16 cellular contexts compared by ENCODE assay signal in genomic region chr18:48361801-48362200, GRCh38. TPM values are rescaled to one million over a fixed set of nuclear protein-coding genes. Genes with fewer than 3 reads are reported as not detected.
A peak's percentile ranks its signal among the peaks of the same experiment; 100 is the strongest.
DNase-seq lines count a peak whose midpoint lies in the region; ATAC-seq, FAIRE-seq and TF ChIP-seq lines count a peak whose summit lies in the region.
"Had no signal": no experiment of that assay in that cellular context is flagged by ENCODE, and none has a peak within 500 bp of the region (broad histone marks: within the 10 kb centered on the region; RNA-seq: fewer than 3 reads in every experiment).

No MANE protein-coding gene starts in this region.

- no peak overlapping the region for H3K9ac ChIP-seq in keratinocyte (ENCODE audit: control insufficient read depth, extremely low read depth, insufficient read depth, low read length)
- H3K9ac ChIP-seq: BLaER1 treated with 17β-estradiol and CSF1 and Interleukin-3, amounts not matched to agents 10 nM and 100 nM had no signal

- H3K27me3 Mint-ChIP-seq in MCF 10A (ENCODE audit: insufficient read depth, unreplicated experiment) = no peaks in the 10 kb centered on the region
- H3K27me3 Mint-ChIP-seq: CD4-positive, CD25-positive, alpha-beta regulatory T cell had no signal

- TF ChIP-seq CTCF in breast epithelium (IDR thresholded peaks at IDR 0.05) (no peak), MCF 10A (IDR thresholded peaks at IDR 0.05; ENCODE audit: unreplicated experiment) (no peak), coronary artery (IDR thresholded peaks at IDR 0.05) (no peak), keratinocyte (optimal IDR thresholded peaks at IDR 0.05 in 1 of 3, IDR thresholded peaks at IDR 0.05 in 1 of 3, conservative IDR thresholded peaks at IDR 0.05 in 1 of 3; ENCODE audit: extremely low read depth in 1 of 3, insufficient read depth in 2 of 3, low read length in 3 of 3) (no peak), vagina (IDR thresholded peaks at IDR 0.05) (no peak)

- H3K27ac Mint-ChIP-seq in MCF 10A (ENCODE audit: low read depth, unreplicated experiment) = no peak overlapping the region
- H3K27ac Mint-ChIP-seq: CD4-positive, CD25-positive, alpha-beta regulatory T cell had no signal

- peak overlapping the region; percentile 9 to 40 for H3K27ac ChIP-seq in breast epithelium
- H3K27ac ChIP-seq in coronary artery = no peak overlapping the region
- no peak overlapping the region for H3K27ac ChIP-seq in keratinocyte (ENCODE audit: control insufficient read depth, insufficient read depth, low read length)
- H3K27ac ChIP-seq in vagina = no peak overlapping the region
- H3K27ac ChIP-seq: BLaER1 treated with 17β-estradiol and CSF1 and Interleukin-3, amounts not matched to agents 10 nM and 100 nM had no signal

- intact Hi-C loops in breast epithelium (cut with DNase I; ENCODE audit: low total_unique reads) (no loop called here), MCF 10A (cut with micrococcal nuclease) (no loop called here), vagina (cut with DNase I) (no loop called here)

- no peak for FAIRE-seq in keratinocyte (lab: Jason Lieb, UNC)
- FAIRE-seq: HepG2, HTR-8/SVneo had no signal

- no peaks in the 10 kb centered on the region for H3K27me3 ChIP-seq in breast epithelium
- H3K27me3 ChIP-seq in keratinocyte (ENCODE audit: control insufficient read depth, extremely low read depth, insufficient read depth, low read length) = no peaks in the 10 kb centered on the region
- no peaks in the 10 kb centered on the region for H3K27me3 ChIP-seq in vagina
- H3K27me3 ChIP-seq: BLaER1 treated with 17β-estradiol and CSF1 and Interleukin-3, amounts not matched to agents 10 nM and 100 nM had no signal

- peaks cover 4% of the 10 kb centered on the region for H3K4me1 Mint-ChIP-seq in MCF 10A (ENCODE audit: insufficient read depth, unreplicated experiment)
- H3K4me1 Mint-ChIP-seq: CD4-positive, CD25-positive, alpha-beta regulatory T cell had no signal

- DNase-seq in breast epithelium (ENCODE audit: low spot score in 2 of 2) (no peak), MCF 10A (ENCODE audit: unreplicated experiment) (no peak), coronary artery (ENCODE audit: low spot score) (peak; percentile 46), keratinocyte (ENCODE audit: low read depth, low spot score) (no peak), vagina (ENCODE audit: extremely low spot score in 2 of 2) (peak; percentile 25 to 79)
- no peak for DNase-seq in activated CD4-positive, alpha-beta T cell treated with anti-CD3 and anti-CD28 coated beads for 4 hours
- DNase-seq: 8988T; AML-193; CD4-positive, CD25-positive, alpha-beta regulatory T cell; DMS53 had no signal

- H3K4me3 ChIP-seq in breast epithelium (no peak overlapping the region), coronary artery (no peak overlapping the region), keratinocyte (ENCODE audit: control insufficient read depth in 2 of 3, extremely low read depth in 1 of 3, insufficient read depth in 2 of 3, low read depth in 1 of 3, low read length in 3 of 3) (no peak overlapping the region), vagina (no peak overlapping the region)
- H3K4me3 ChIP-seq: BLaER1 treated with 17β-estradiol and CSF1 and Interleukin-3, amounts not matched to agents 10 nM and 100 nM had no signal

- peak overlapping the region; percentile 10 for H2AFZ ChIP-seq in keratinocyte (ENCODE audit: control insufficient read depth, low read length)

- H3K36me3 Mint-ChIP-seq in MCF 10A (ENCODE audit: insufficient read depth, unreplicated experiment) = no peaks in the 10 kb centered on the region
- H3K36me3 Mint-ChIP-seq: CD4-positive, CD25-positive, alpha-beta regulatory T cell had no signal

- H3K9me3 ChIP-seq in breast epithelium (no peaks in the 10 kb centered on the region), keratinocyte (ENCODE audit: control insufficient read depth, low read depth, low read length) (no peaks in the 10 kb centered on the region), vagina (no peaks in the 10 kb centered on the region)

- no peak overlapping the region for H3K4me2 ChIP-seq in keratinocyte (ENCODE audit: control insufficient read depth, extremely low read depth, insufficient read depth, low read depth, low read length)
- H3K4me2 ChIP-seq: BLaER1 treated with 17β-estradiol and CSF1 and Interleukin-3, amounts not matched to agents 10 nM and 100 nM had no signal

- POLR2A ChIA-PET in MCF 10A (lab: Yijun Ruan, JAX) = no interaction called here

- CTCF ChIA-PET in MCF 10A (lab: Yijun Ruan, JAX) = no interaction called here

- TF ChIP-seq POLR2A in breast epithelium (IDR thresholded peaks at IDR 0.05) (no peak), vagina (IDR thresholded peaks at IDR 0.05) (no peak)

- no peak overlapping the region for H3K4me3 Mint-ChIP-seq in MCF 10A (ENCODE audit: unreplicated experiment)
- H3K4me3 Mint-ChIP-seq: CD4-positive, CD25-positive, alpha-beta regulatory T cell had no signal

- no TSS peak for BruUV-seq in MCF 10A (replicated peaks; lab: Mats Ljungman, UMichigan)

- H3K79me2 ChIP-seq in keratinocyte (ENCODE audit: control insufficient read depth, insufficient read depth, low read length) = no peaks in the 10 kb centered on the region

- H3K9me1 ChIP-seq in keratinocyte (ENCODE audit: control insufficient read depth, extremely low read depth, insufficient read depth, low read length) = no peaks in the 10 kb centered on the region

- H3K4me1 ChIP-seq in breast epithelium = peaks cover 0 to 9% of the 10 kb centered on the region in 2 donors
- H3K4me1 ChIP-seq in keratinocyte (ENCODE audit: control insufficient read depth, extremely low read depth, insufficient read depth, low read length) = peaks cover 8% of the 10 kb centered on the region
- H3K4me1 ChIP-seq in vagina = no peaks in the 10 kb centered on the region

- H3K36me3 ChIP-seq in breast epithelium = no peaks in the 10 kb centered on the region
- no peaks in the 10 kb centered on the region for H3K36me3 ChIP-seq in keratinocyte (ENCODE audit: control insufficient read depth in 2 of 2, extremely low read depth in 1 of 2, insufficient read depth in 2 of 2, low read length in 2 of 2)
- no peaks in the 10 kb centered on the region for H3K36me3 ChIP-seq in vagina
- H3K36me3 ChIP-seq: BLaER1 treated with 17β-estradiol and CSF1 and Interleukin-3, amounts not matched to agents 10 nM and 100 nM had no signal

- ATAC-seq in HG03159 (IDR thresholded peaks at IDR 0.05; ENCODE audit: unreplicated experiment) (no peak), HG02840 (IDR thresholded peaks at IDR 0.05; ENCODE audit: low FRiP score, unreplicated experiment) (no peak)
- ATAC-seq: HCT116, HepG2 had no signal

- dilution Hi-C loops in keratinocyte (cut with MboI; ENCODE audit: extremely low pct_ligation_motif_present, low sequenced_read_pairs) = no loop called here

- H4K20me1 ChIP-seq in keratinocyte (ENCODE audit: control insufficient read depth, extremely low read depth, insufficient read depth, low read length) = no peaks in the 10 kb centered on the region
- H4K20me1 ChIP-seq: BLaER1 treated with 17β-estradiol and CSF1 and Interleukin-3, amounts not matched to agents 10 nM and 100 nM had no signal

- H3K9me3 Mint-ChIP-seq in MCF 10A (ENCODE audit: unreplicated experiment) = no peaks in the 10 kb centered on the region

RNA-seq across cellular contexts. Expression of gene ZBTB7C, which starts 47.4 kb away (rescaled TPM):
- 10 to 100 TPM in 1 of 3 donors, 1 to 10 TPM in 2; 5.6 to 26.5 (median 6.1) TPM for total RNA-seq in breast epithelium
- total RNA-seq in MCF 10A (2022) = 0.42 and 0.69 TPM in 2 replicates
- polyA plus RNA-seq in keratinocyte = 0.15 to 0.77 TPM (median 0.58 TPM) in 3 replicates
- 0.76 TPM for polyA plus RNA-seq in keratinocyte (2011; ENCODE audit: low read depth)
- polyA plus RNA-seq in keratinocyte (2011; cell fraction: cytosol; rRNA removed) = 0.28 and 0.30 TPM in 2 replicates
- polyA plus RNA-seq in keratinocyte (2011; cell fraction: nucleus; rRNA removed) = 0.72 and 1.1 TPM in 2 replicates
- polyA plus RNA-seq in keratinocyte (2012; ENCODE audit: low replicate concordance) = 0.80 and 4.0 TPM in 2 replicates
- 0.22 to 0.66 TPM (median 0.62 TPM) in 3 replicates for polyA minus RNA-seq in keratinocyte
- not detected for polyA minus RNA-seq in keratinocyte (2011; cell fraction: cytosol; rRNA and poly(A)+ RNA removed)
- 0.32 and 1.1 TPM in 2 replicates for polyA minus RNA-seq in keratinocyte (2011; cell fraction: nucleus; rRNA and poly(A)+ RNA removed)
- 40.5 TPM for total RNA-seq in vagina
- total RNA-seq: CD4-positive, CD25-positive, alpha-beta regulatory T cell had no signal
- polyA plus RNA-seq: CD4-positive, CD25-positive, alpha-beta regulatory T cell had no signal

Comparison
In these comparisons a context has a peak if more than half of its experiments do, and no peak if none do; other contexts are left out.
1. DNase-seq: peak in coronary artery (single experiment) and vagina (2 of 2); none in breast epithelium (0 of 2), MCF 10A (single experiment), keratinocyte (single experiment) and activated CD4-positive, alpha-beta T cell treated with anti-CD3 and anti-CD28 coated beads for 4 hours (0 of 2).
2. H3K27ac ChIP-seq: peak in breast epithelium (2 of 2); none in coronary artery (0 of 2), keratinocyte (single experiment) and vagina (single experiment).